ENCODE assay signal across 4 cellular contexts in the genomic region with DNA sequence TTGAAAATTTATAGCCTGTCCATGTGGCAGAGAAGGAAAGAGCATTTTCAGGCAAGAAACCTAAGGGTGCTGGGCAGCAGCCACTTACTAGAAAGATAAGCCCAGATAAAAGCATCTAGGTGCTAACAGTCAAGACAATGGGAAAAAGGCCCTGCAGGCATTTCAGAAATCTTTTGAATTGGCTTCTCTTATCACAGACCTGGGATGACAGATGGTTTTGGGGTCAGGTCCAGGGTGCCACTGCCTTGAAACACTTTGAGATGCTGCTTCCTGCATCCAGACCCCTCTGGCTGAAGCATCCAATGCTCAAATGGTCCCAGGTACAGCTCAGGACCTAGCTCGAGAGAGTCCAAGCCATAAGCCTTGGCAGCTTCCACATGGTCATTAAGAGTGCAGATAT.
"Had no signal": no experiment of that assay in that cellular context is flagged by ENCODE, and none has a peak within 500 bp of the region (broad histone marks: within the 10 kb centered on the region; RNA-seq: fewer than 3 reads in every experiment).

No MANE protein-coding gene starts in this region.

- H3K4me3 ChIP-seq: GM23338 had no signal

- H3K4me2 ChIP-seq: GM23338 had no signal

- DNase-seq: H9, HCEC 1CT, IMR-90 had no signal
